12 cellular contexts compared by ENCODE assay signal in the genomic region with DNA sequence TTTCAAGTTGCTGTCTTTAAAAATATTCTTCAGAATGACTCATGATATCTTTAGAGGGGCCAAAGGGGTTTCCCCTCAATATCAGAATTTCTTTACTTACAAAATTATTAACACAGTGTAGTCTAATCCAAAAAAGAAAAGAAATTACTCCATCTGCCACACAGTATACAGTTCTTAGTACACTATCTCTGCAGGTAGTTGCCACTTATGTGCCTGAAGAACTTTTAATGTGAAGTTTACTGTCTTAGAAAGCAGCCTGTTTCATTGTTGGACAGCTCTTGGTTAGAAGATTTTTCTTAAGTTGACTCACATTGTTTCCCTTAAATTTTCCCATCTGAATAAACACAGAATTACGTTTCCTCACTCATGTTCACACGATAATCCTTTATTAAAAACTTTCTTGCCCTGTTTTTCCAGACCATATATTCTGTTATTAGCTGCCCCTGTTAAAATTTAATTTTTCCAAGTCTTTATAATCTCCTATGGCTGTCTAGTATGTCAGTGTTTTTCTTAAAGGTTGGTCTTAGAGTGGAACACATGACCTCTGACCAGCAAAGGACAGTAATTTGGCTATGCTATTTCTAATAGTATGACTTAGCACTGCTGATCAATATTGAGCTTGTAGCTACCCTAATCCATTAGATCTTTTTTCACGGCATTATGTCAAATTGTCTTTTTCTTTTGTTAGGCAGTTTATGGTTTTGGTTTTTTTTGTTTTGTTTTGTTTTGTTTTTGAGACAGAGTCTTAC. TPM values are rescaled to one million over a fixed set of nuclear protein-coding genes. Genes with fewer than 3 reads are reported as not detected.
A peak's percentile ranks its signal among the peaks of the same experiment; 100 is the strongest.
DNase-seq lines count a peak whose midpoint lies in the region; ATAC-seq and TF ChIP-seq lines count a peak whose summit lies in the region.
"Had no signal": no experiment of that assay in that cellular context is flagged by ENCODE, and none has a peak within 500 bp of the region (broad histone marks: within the 10 kb centered on the region; RNA-seq: fewer than 3 reads in every experiment).

No MANE protein-coding gene starts in this region.

- H3K27ac Mint-ChIP-seq in activated CD8-positive, alpha-beta T cell treated with anti-CD3 and anti-CD28 coated beads for 36 hours, result no peak overlapping the region
- no peak overlapping the region for H3K27ac Mint-ChIP-seq in activated CD8-positive, alpha-beta T cell treated with anti-CD3 and anti-CD28 coated beads, Interleukin-2, amount 10 ng/mL, durations not matched to agents 7 days and 5 days
- no peak overlapping the region for H3K27ac Mint-ChIP-seq in stimulated activated effector memory CD8-positive, alpha-beta T cell treated with anti-CD3 and anti-CD28 coated beads, Interleukin-12 subunit alpha, Interleukin-12 subunit beta, amount 100 ng/mL, for 72 hours

- peaks cover 25% of the 10 kb centered on the region for H3K4me1 Mint-ChIP-seq in activated CD8-positive, alpha-beta T cell treated with anti-CD3 and anti-CD28 coated beads for 36 hours (ENCODE audit: low read depth)
- H3K4me1 Mint-ChIP-seq in activated CD8-positive, alpha-beta T cell treated with anti-CD3 and anti-CD28 coated beads, Interleukin-2, amount 10 ng/mL, durations not matched to agents 7 days and 5 days (ENCODE audit: low read depth), result peaks cover 13% of the 10 kb centered on the region
- H3K4me1 Mint-ChIP-seq in stimulated activated effector memory CD8-positive, alpha-beta T cell treated with anti-CD3 and anti-CD28 coated beads, Interleukin-12 subunit alpha, Interleukin-12 subunit beta, amount 100 ng/mL, for 72 hours, result peaks cover 4% of the 10 kb centered on the region

- no peak for TF ChIP-seq CTCF in activated CD8-positive, alpha-beta T cell treated with anti-CD3 and anti-CD28 coated beads for 36 hours (IDR thresholded peaks at IDR 0.05)

- POLR2A ChIA-PET in activated CD8-positive, alpha-beta T cell treated with anti-CD3 and anti-CD28 coated beads for 36 hours (lab: Charles Lee), result no interaction called here
- POLR2A ChIA-PET in activated CD8-positive, alpha-beta T cell treated with anti-CD3 and anti-CD28 coated beads, Interleukin-2, amount 10 ng/mL, durations not matched to agents 7 days and 5 days (lab: Charles Lee), result no interaction called here

- no peaks in the 10 kb centered on the region for H3K27me3 Mint-ChIP-seq in activated CD8-positive, alpha-beta T cell treated with anti-CD3 and anti-CD28 coated beads for 36 hours
- no peaks in the 10 kb centered on the region for H3K27me3 Mint-ChIP-seq in activated CD8-positive, alpha-beta T cell treated with anti-CD3 and anti-CD28 coated beads, Interleukin-2, amount 10 ng/mL, durations not matched to agents 7 days and 5 days (ENCODE audit: low read depth)

- CTCF ChIA-PET in activated CD8-positive, alpha-beta T cell treated with anti-CD3 and anti-CD28 coated beads for 36 hours (lab: Charles Lee), result no interaction called here
- CTCF ChIA-PET in activated CD8-positive, alpha-beta T cell treated with anti-CD3 and anti-CD28 coated beads, Interleukin-2, amount 10 ng/mL, durations not matched to agents 7 days and 5 days (lab: Charles Lee), result interaction anchor here (0.5 kb wide), 1 partner anchor 346 kb away, joined by 3 read pairs; no protein-coding TSS in a partner anchor

- intact Hi-C loops in activated CD8-positive, alpha-beta T cell treated with anti-CD3 and anti-CD28 coated beads for 36 hours (cut with micrococcal nuclease), result no loop called here

- no peak overlapping the region for H3K4me3 Mint-ChIP-seq in activated CD8-positive, alpha-beta T cell treated with anti-CD3 and anti-CD28 coated beads for 36 hours
- H3K4me3 Mint-ChIP-seq in activated CD8-positive, alpha-beta T cell treated with anti-CD3 and anti-CD28 coated beads, Interleukin-2, amount 10 ng/mL, durations not matched to agents 7 days and 5 days, result no peak overlapping the region
- H3K4me3 Mint-ChIP-seq in stimulated activated effector memory CD8-positive, alpha-beta T cell treated with anti-CD3 and anti-CD28 coated beads, Interleukin-12 subunit alpha, Interleukin-12 subunit beta, amount 100 ng/mL, for 72 hours, result no peak overlapping the region

- no peak for DNase-seq in activated CD8-positive, alpha-beta T cell treated with anti-CD3 and anti-CD28 coated beads for 36 hours
- no peak for DNase-seq in activated CD8-positive, alpha-beta T cell treated with anti-CD3 and anti-CD28 coated beads, Interleukin-2, amount 10 ng/mL, durations not matched to agents 7 days and 5 days
- no peak for DNase-seq in stimulated activated effector memory CD8-positive, alpha-beta T cell treated with anti-CD3 and anti-CD28 coated beads, Interleukin-12 subunit alpha, Interleukin-12 subunit beta, amount 100 ng/mL, for 72 hours (ENCODE audit: low spot score in 2 of 2)
- DNase-seq in activated effector memory CD4-positive, alpha-beta T cell treated with Interleukin-2 at 50 U/mL for 16 hours, result no peak
- no peak for DNase-seq in SHP77 treated with DMSO at 0.1 percent for 48 hours (lab: John Stamatoyannopoulos, UW)
- DNase-seq in stimulated activated naive CD4-positive, alpha-beta T cell (lab: John Stamatoyannopoulos, UW), result no peak
- DNase-seq: activated CD4-positive, alpha-beta T cell treated with anti-CD3 and anti-CD28 coated beads for 48 hours; activated naive CD4-positive, alpha-beta T cell; KG1; NCI-H2029 treated with DMSO at 0.1 percent for 48 hours had no signal

- H3K36me3 Mint-ChIP-seq in activated CD8-positive, alpha-beta T cell treated with anti-CD3 and anti-CD28 coated beads for 36 hours (ENCODE audit: low read depth), result no peaks in the 10 kb centered on the region
- peaks cover 6% of the 10 kb centered on the region for H3K36me3 Mint-ChIP-seq in activated CD8-positive, alpha-beta T cell treated with anti-CD3 and anti-CD28 coated beads, Interleukin-2, amount 10 ng/mL, durations not matched to agents 7 days and 5 days (ENCODE audit: low read depth)
- no peaks in the 10 kb centered on the region for H3K36me3 Mint-ChIP-seq in stimulated activated effector memory CD8-positive, alpha-beta T cell treated with anti-CD3 and anti-CD28 coated beads, Interleukin-12 subunit alpha, Interleukin-12 subunit beta, amount 100 ng/mL, for 72 hours

- ATAC-seq in activated CD8-positive, alpha-beta T cell treated with anti-CD3 and anti-CD28 coated beads for 36 hours, result peak; percentile 51
- ATAC-seq in activated CD8-positive, alpha-beta T cell treated with anti-CD3 and anti-CD28 coated beads, Interleukin-2, amount 10 ng/mL, durations not matched to agents 7 days and 5 days, result no peak
- ATAC-seq in GM21786 (IDR thresholded peaks at IDR 0.05; ENCODE audit: unreplicated experiment) (peak; percentile 68), HG03280 (IDR thresholded peaks at IDR 0.05; ENCODE audit: unreplicated experiment) (peak; percentile 54)
- ATAC-seq in stimulated activated effector memory CD8-positive, alpha-beta T cell treated with anti-CD3 and anti-CD28 coated beads, Interleukin-12 subunit alpha, Interleukin-12 subunit beta, amount 100 ng/mL, for 72 hours, result peak; percentile 70

- H3K9me3 Mint-ChIP-seq in activated CD8-positive, alpha-beta T cell treated with anti-CD3 and anti-CD28 coated beads for 36 hours, result no peaks in the 10 kb centered on the region
- H3K9me3 Mint-ChIP-seq in activated CD8-positive, alpha-beta T cell treated with anti-CD3 and anti-CD28 coated beads, Interleukin-2, amount 10 ng/mL, durations not matched to agents 7 days and 5 days (ENCODE audit: insufficient read depth), result no peaks in the 10 kb centered on the region
- no peaks in the 10 kb centered on the region for H3K9me3 Mint-ChIP-seq in stimulated activated effector memory CD8-positive, alpha-beta T cell treated with anti-CD3 and anti-CD28 coated beads, Interleukin-12 subunit alpha, Interleukin-12 subunit beta, amount 100 ng/mL, for 72 hours

RNA-seq across cellular contexts. Expression of gene FKTN, which starts 21.8 kb away (rescaled TPM):
- 10 to 100 TPM; 13.9 to 14.3 TPM for total RNA-seq in activated CD8-positive, alpha-beta T cell treated with anti-CD3 and anti-CD28 coated beads for 36 hours
- total RNA-seq in activated CD8-positive, alpha-beta T cell treated with anti-CD3 and anti-CD28 coated beads, Interleukin-2, amount 10 ng/mL, durations not matched to agents 7 days and 5 days, result 10 to 100 TPM; 11.0 to 12.8 TPM
